16 cellular contexts compared by ENCODE assay signal in the genomic region with DNA sequence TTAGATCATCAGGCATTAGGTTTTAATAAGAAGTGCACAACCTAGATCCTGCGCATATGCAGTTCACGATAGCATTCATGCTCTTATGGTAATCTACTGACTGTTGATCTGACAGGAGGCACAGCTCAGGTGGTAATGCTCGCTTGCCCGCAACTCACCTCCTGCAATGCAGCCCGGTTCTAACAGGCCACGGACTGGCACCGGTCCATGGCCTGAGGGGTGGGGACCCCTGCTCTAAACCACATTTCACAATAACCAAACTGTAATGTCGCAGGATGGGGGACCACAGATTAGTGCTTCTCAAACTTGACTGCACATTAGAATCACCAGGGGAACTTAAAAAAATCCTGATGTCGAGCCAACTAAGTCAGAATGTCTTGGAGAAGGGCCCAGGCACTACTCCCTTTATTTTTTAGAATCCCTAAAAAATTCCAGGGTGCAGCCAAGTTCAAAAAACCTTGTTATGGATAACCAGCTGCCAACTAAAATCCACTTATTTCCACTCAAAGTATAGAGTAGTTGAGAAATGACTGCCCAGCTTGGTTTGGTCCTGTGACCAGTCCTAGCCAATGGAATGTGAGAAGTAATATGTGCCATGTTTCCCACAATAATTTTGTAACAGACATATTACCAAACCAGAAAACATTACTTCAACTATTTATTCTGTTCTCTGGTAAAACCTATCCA. TPM values are rescaled to one million over a fixed set of nuclear protein-coding genes. Genes with fewer than 3 reads are reported as not detected.
DNase-seq lines count a peak whose midpoint lies in the region; ATAC-seq, FAIRE-seq and TF ChIP-seq lines count a peak whose summit lies in the region.
"Had no signal": no experiment of that assay in that cellular context is flagged by ENCODE, and none has a peak within 500 bp of the region (broad histone marks: within the 10 kb centered on the region; RNA-seq: fewer than 3 reads in every experiment).

No MANE protein-coding gene starts in this region.

- DNase-seq in Right ventricle myocardium superior (peak; percentile 38), left ventricle myocardium superior (no peak), astrocyte (ENCODE audit: low read depth) (peak; percentile 60), glutamatergic neuron (no peak), thyroid gland (peak; percentile 44 to 50), D341Med (ENCODE audit: low spot score) (no peak), NCI-H2196 (lab: John Stamatoyannopoulos, UW; ENCODE audit: unreplicated experiment) (no peak)
- DNase-seq: H9; naive thymus-derived CD4-positive, alpha-beta T cell; NCI-H510A treated with DMSO at 0.1 percent for 48 hours; sigmoid colon; stimulated activated CD4-positive, alpha-beta T cell treated with anti-CD3 and anti-CD28 coated beads, Interleukin-4, amount 100 ng/mL, for 4 hours had no signal

- no peak overlapping the region for H3K4me2 ChIP-seq in astrocyte (ENCODE audit: low read length)

- H4K20me1 ChIP-seq in astrocyte (ENCODE audit: insufficient read depth, low read length) = peaks cover 18% of the 10 kb centered on the region

- TF ChIP-seq POLR2A in thyroid gland (IDR thresholded peaks at IDR 0.05) = no peak

- no peak for TF ChIP-seq CTCF in astrocyte (IDR thresholded peaks at IDR 0.05; ENCODE audit: insufficient read depth, low read depth, low read length)
- no peak for TF ChIP-seq CTCF in glutamatergic neuron (IDR thresholded peaks at IDR 0.05; ENCODE audit: partially characterized antibody, unreplicated experiment)
- no peak for TF ChIP-seq CTCF in thyroid gland (IDR thresholded peaks at IDR 0.05)

- FAIRE-seq in astrocyte (lab: Jason Lieb, UNC) = no peak

- no peaks in the 10 kb centered on the region for H3K36me3 Mint-ChIP-seq in astrocyte (ENCODE audit: low read depth, unreplicated experiment)
- no peaks in the 10 kb centered on the region for H3K36me3 Mint-ChIP-seq in glutamatergic neuron (ENCODE audit: unreplicated experiment)
- H3K36me3 Mint-ChIP-seq: IgD-negative memory B cell had no signal

- H3K4me3 Mint-ChIP-seq in astrocyte (ENCODE audit: unreplicated experiment) = no peak overlapping the region
- H3K4me3 Mint-ChIP-seq in glutamatergic neuron (ENCODE audit: unreplicated experiment) = peak overlapping the region; percentile 8
- H3K4me3 Mint-ChIP-seq: central memory CD8-positive, alpha-beta T cell; H9 had no signal

- H3K4me3 ChIP-seq in astrocyte (ENCODE audit: insufficient read depth, low read depth, low read length) = no peak overlapping the region
- no peak overlapping the region for H3K4me3 ChIP-seq in thyroid gland (replicated peaks in 1 of 3)
- H3K4me3 ChIP-seq: sigmoid colon had no signal

- H3K27me3 Mint-ChIP-seq in astrocyte (ENCODE audit: low read depth, unreplicated experiment) (no peaks in the 10 kb centered on the region), glutamatergic neuron (ENCODE audit: unreplicated experiment) (no peaks in the 10 kb centered on the region)
- H3K27me3 Mint-ChIP-seq: central memory CD8-positive, alpha-beta T cell; IgD-negative memory B cell; naive thymus-derived CD4-positive, alpha-beta T cell had no signal

- H3K36me3 ChIP-seq in astrocyte (ENCODE audit: insufficient read depth, low read length) (no peaks in the 10 kb centered on the region), thyroid gland (no peaks in the 10 kb centered on the region)
- H3K36me3 ChIP-seq: sigmoid colon had no signal

- H3K27ac Mint-ChIP-seq in astrocyte (ENCODE audit: unreplicated experiment) (no peak overlapping the region), glutamatergic neuron (ENCODE audit: unreplicated experiment) (no peak overlapping the region)
- H3K27ac Mint-ChIP-seq: H9; IgD-negative memory B cell; naive thymus-derived CD4-positive, alpha-beta T cell had no signal

- H3K9me3 Mint-ChIP-seq in astrocyte (ENCODE audit: unreplicated experiment) = no peaks in the 10 kb centered on the region
- peaks cover 6% of the 10 kb centered on the region for H3K9me3 Mint-ChIP-seq in glutamatergic neuron (ENCODE audit: unreplicated experiment)
- H3K9me3 Mint-ChIP-seq: central memory CD8-positive, alpha-beta T cell; H9; IgD-negative memory B cell; naive thymus-derived CD4-positive, alpha-beta T cell had no signal

- no peak overlapping the region for H2AFZ ChIP-seq in astrocyte (ENCODE audit: low read depth, low read length)

- no peak for ATAC-seq in Right ventricle myocardium superior (ENCODE audit: poor library complexity)
- ATAC-seq in left ventricle myocardium superior = no peak
- no peak for ATAC-seq in GM18520 (IDR thresholded peaks at IDR 0.05; ENCODE audit: unreplicated experiment)
- ATAC-seq: naive thymus-derived CD4-positive, alpha-beta T cell had no signal

- H3K79me2 ChIP-seq in astrocyte (ENCODE audit: insufficient read depth, low read length) = peaks cover 79% of the 10 kb centered on the region

- H3K4me1 ChIP-seq in astrocyte (ENCODE audit: insufficient read depth, low read length) = peaks cover 6% of the 10 kb centered on the region
- H3K4me1 ChIP-seq in thyroid gland = peaks cover 22 to 28% of the 10 kb centered on the region in 2 donors

- H3K27me3 ChIP-seq in astrocyte (ENCODE audit: insufficient read depth, low read length) (no peaks in the 10 kb centered on the region), thyroid gland (no peaks in the 10 kb centered on the region)
- H3K27me3 ChIP-seq: sigmoid colon had no signal

- 53 to 55% methylated on average over 4 to 8 of the region's 9 CpGs for WGBS in thyroid gland, 2 donors

- H3K27ac ChIP-seq in astrocyte (ENCODE audit: low read depth, low read length) (no peak overlapping the region), thyroid gland (peak overlapping the region; percentile 3 to 95 (median 40))
- H3K27ac ChIP-seq: VCaP had no signal

- H3K4me1 Mint-ChIP-seq in astrocyte (ENCODE audit: low read depth, unreplicated experiment) (peaks cover 16% of the 10 kb centered on the region), glutamatergic neuron (ENCODE audit: low read depth, unreplicated experiment) (peaks cover 13% of the 10 kb centered on the region)

- intact Hi-C loops in Right ventricle myocardium superior (cut with DNase I) (no loop called here), left ventricle myocardium superior (cut with micrococcal nuclease) (loop anchor here (10.0 kb wide), 1 partner anchor 146 kb away; the partner anchor contains the start of gene FBXO30), thyroid gland (cut with DNase I) (no loop called here)

- no peaks in the 10 kb centered on the region for H3K9me3 ChIP-seq in astrocyte (ENCODE audit: insufficient read depth, low read depth, low read length)
- no peaks in the 10 kb centered on the region for H3K9me3 ChIP-seq in thyroid gland
- H3K9me3 ChIP-seq: sigmoid colon had no signal

- no peak overlapping the region for H3K9ac ChIP-seq in astrocyte (ENCODE audit: low read length)

RNA-seq across cellular contexts. Expression of gene SHPRH, which starts 3.1 kb away (rescaled TPM):
- total RNA-seq in Right ventricle myocardium superior (9.9 TPM), left ventricle myocardium superior (11.2 TPM), astrocyte (10.2 and 10.8 TPM in 2 replicates), glutamatergic neuron (ENCODE audit: unreplicated experiment) (42.6 TPM), thyroid gland (10 to 100 TPM; 53.0 to 81.3 (median 57.3) TPM)

Comparison
In these comparisons a context has a peak if more than half of its experiments do, and no peak if none do; other contexts are left out.
1. DNase-seq: peak in Right ventricle myocardium superior (single experiment), astrocyte (single experiment) and thyroid gland (2 of 2); none in left ventricle myocardium superior (single experiment), glutamatergic neuron (single experiment), D341Med (single experiment) and NCI-H2196 (single experiment).